22 cellular contexts compared by ENCODE assay signal in the genomic region with DNA sequence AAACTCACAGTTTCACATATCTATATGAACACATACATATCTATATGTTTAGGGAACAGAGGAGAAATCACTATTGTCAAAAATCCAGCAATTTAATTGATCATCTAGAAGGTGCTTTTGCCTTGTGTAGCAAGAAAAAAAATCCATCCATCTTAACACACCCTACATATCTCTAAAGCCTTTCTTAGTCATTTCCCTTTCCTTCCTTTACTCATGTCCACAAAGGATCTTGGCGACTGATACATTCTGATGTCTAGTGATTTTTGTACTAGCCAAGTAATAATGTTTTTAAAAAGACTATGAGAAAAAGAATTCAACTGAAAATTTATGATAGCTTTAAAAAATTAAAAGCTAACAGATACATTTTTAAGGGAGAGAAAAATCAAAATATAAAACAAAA. TPM values are rescaled to one million over a fixed set of nuclear protein-coding genes. Genes with fewer than 3 reads are reported as not detected.
DNase-seq lines count a peak whose midpoint lies in the region; ATAC-seq, FAIRE-seq and TF ChIP-seq lines count a peak whose summit lies in the region.
"Had no signal": no experiment of that assay in that cellular context is flagged by ENCODE, and none has a peak within 500 bp of the region (broad histone marks: within the 10 kb centered on the region; RNA-seq: fewer than 3 reads in every experiment).

No MANE protein-coding gene starts in this region.

- peaks cover 7% of the 10 kb centered on the region for H3K4me1 Mint-ChIP-seq in activated T-helper 17 cell treated with anti-CD3 and anti-CD28 coated beads, Interleukin-2, amount 50 U/mL, for 72 hours
- H3K4me1 Mint-ChIP-seq: CD14-positive monocyte, nephron progenitor cell had no signal

- DNase-seq in EL (peak; percentile 24), foreskin fibroblast (peak; percentile 20 to 21), SKM-1 treated with dmso at 0.1 percent for 144 hours (lab: John Stamatoyannopoulos, UW; ENCODE audit: unreplicated experiment) (no peak), kidney (no peak), AG20443 (ENCODE audit: low spot score) (no peak)
- DNase-seq: activated B cell treated with CpG ODN at 0.5 μM for 24 hours; activated naive CD4-positive, alpha-beta T cell treated with anti-CD3 and anti-CD28 coated beads, Interleukin-2, amount 10 ng/mL, durations not matched to agents 7 days and 5 days; islet precursor cell; mesenchymal stem cell; NCI-H1930; NCI-H446 treated with DMSO at 0.1 percent for 48 hours; nephron progenitor cell; psoas muscle; SHP77; stimulated activated naive B cell treated with anti-CD40 and anti-IgM and Interleukin-4, amounts not matched to agents 10 μg/mL and 1 μg/mL and 100 μg/mL, for 72 hours had no signal

- intact Hi-C loops in kidney (cut with DNase I), result no loop called here

- no peak for FAIRE-seq in kidney (lab: Jason Lieb, UNC)

- H3K36me3 ChIP-seq in kidney (ENCODE audit: control insufficient read depth in 1 of 2, insufficient read depth in 2 of 2, low read length in 2 of 2), result no peaks in the 10 kb centered on the region

- H3K9me3 ChIP-seq in kidney (ENCODE audit: control insufficient read depth in 1 of 2, low read length in 2 of 2), result no peaks in the 10 kb centered on the region
- H3K9me3 ChIP-seq: psoas muscle had no signal

- peak overlapping the region; percentile 90 for H3K27ac Mint-ChIP-seq in activated T-helper 17 cell treated with anti-CD3 and anti-CD28 coated beads, Interleukin-2, amount 50 U/mL, for 72 hours
- H3K27ac Mint-ChIP-seq: activated B cell treated with CpG ODN at 0.5 μM for 24 hours; activated naive CD4-positive, alpha-beta T cell treated with anti-CD3 and anti-CD28 coated beads, Interleukin-2, amount 10 ng/mL, durations not matched to agents 7 days and 5 days; CD14-positive monocyte; nephron progenitor cell; stimulated activated naive B cell treated with anti-CD40 and anti-IgM and Interleukin-4, amounts not matched to agents 10 μg/mL and 1 μg/mL and 100 μg/mL, for 72 hours; type B pancreatic cell had no signal

- H3K27me3 Mint-ChIP-seq in activated T-helper 17 cell treated with anti-CD3 and anti-CD28 coated beads, Interleukin-2, amount 50 U/mL, for 72 hours, result no peaks in the 10 kb centered on the region
- H3K27me3 Mint-ChIP-seq: activated B cell treated with CpG ODN at 0.5 μM for 24 hours; activated naive CD4-positive, alpha-beta T cell treated with anti-CD3 and anti-CD28 coated beads, Interleukin-2, amount 10 ng/mL, durations not matched to agents 7 days and 5 days; stimulated activated naive B cell treated with anti-CD40 and anti-IgM and Interleukin-4, amounts not matched to agents 10 μg/mL and 1 μg/mL and 100 μg/mL, for 72 hours; type B pancreatic cell had no signal

- H3K4me3 ChIP-seq in foreskin fibroblast (ENCODE audit: low read depth in 1 of 2, low read length in 2 of 2) (no peak overlapping the region), kidney (ENCODE audit: low read length in 2 of 2) (no peak overlapping the region)
- H3K4me3 ChIP-seq: psoas muscle had no signal

- no peak overlapping the region for H3K9ac ChIP-seq in kidney (ENCODE audit: low read length in 2 of 2)

- H3K4me1 ChIP-seq in kidney (ENCODE audit: control insufficient read depth in 1 of 2, insufficient read depth in 1 of 2, low read depth in 1 of 2, low read length in 2 of 2), result no peaks in the 10 kb centered on the region
- H3K4me1 ChIP-seq: psoas muscle had no signal

- H3K36me3 Mint-ChIP-seq in activated T-helper 17 cell treated with anti-CD3 and anti-CD28 coated beads, Interleukin-2, amount 50 U/mL, for 72 hours (ENCODE audit: low read depth), result peaks cover 19% of the 10 kb centered on the region

- TF ChIP-seq CTCF in foreskin fibroblast (IDR thresholded peaks at IDR 0.05; ENCODE audit: low read depth, low read length) (no peak), kidney (IDR thresholded peaks at IDR 0.05; ENCODE audit: borderline replicate concordance, extremely low read depth, insufficient read depth) (no peak)

- no peaks in the 10 kb centered on the region for H3K9me3 Mint-ChIP-seq in activated T-helper 17 cell treated with anti-CD3 and anti-CD28 coated beads, Interleukin-2, amount 50 U/mL, for 72 hours
- H3K9me3 Mint-ChIP-seq: activated B cell treated with CpG ODN at 0.5 μM for 24 hours; activated naive CD4-positive, alpha-beta T cell treated with anti-CD3 and anti-CD28 coated beads, Interleukin-2, amount 10 ng/mL, durations not matched to agents 7 days and 5 days; nephron progenitor cell; stimulated activated naive B cell treated with anti-CD40 and anti-IgM and Interleukin-4, amounts not matched to agents 10 μg/mL and 1 μg/mL and 100 μg/mL, for 72 hours; type B pancreatic cell had no signal

- no peak overlapping the region for H3K27ac ChIP-seq in kidney (ENCODE audit: low read depth in 2 of 2, low read length in 2 of 2)
- H3K27ac ChIP-seq: psoas muscle had no signal

- ATAC-seq in HG02870 (IDR thresholded peaks at IDR 0.05; ENCODE audit: unreplicated experiment) (peak; percentile 51), HG03520 (IDR thresholded peaks at IDR 0.05; ENCODE audit: unreplicated experiment) (no peak)
- ATAC-seq in activated T-helper 17 cell treated with anti-CD3 and anti-CD28 coated beads, Interleukin-2, amount 50 U/mL, for 72 hours (replicated peaks), result peak; percentile 96
- ATAC-seq: esophagus mucosa; psoas muscle; stimulated activated naive B cell treated with anti-CD40 and anti-IgM and Interleukin-4, amounts not matched to agents 10 μg/mL and 1 μg/mL and 100 μg/mL, for 72 hours had no signal

- H3K4me3 Mint-ChIP-seq in activated T-helper 17 cell treated with anti-CD3 and anti-CD28 coated beads, Interleukin-2, amount 50 U/mL, for 72 hours, result peak overlapping the region; percentile 53
- H3K4me3 Mint-ChIP-seq: activated B cell treated with CpG ODN at 0.5 μM for 24 hours; activated naive CD4-positive, alpha-beta T cell treated with anti-CD3 and anti-CD28 coated beads, Interleukin-2, amount 10 ng/mL, durations not matched to agents 7 days and 5 days; CD14-positive monocyte; nephron progenitor cell; stimulated activated naive B cell treated with anti-CD40 and anti-IgM and Interleukin-4, amounts not matched to agents 10 μg/mL and 1 μg/mL and 100 μg/mL, for 72 hours; type B pancreatic cell had no signal

RNA-seq across cellular contexts. Expression of a gene that starts 22.5 kb away (rescaled TPM):
- total RNA-seq in activated T-helper 17 cell treated with anti-CD3 and anti-CD28 coated beads, Interleukin-2, amount 50 U/mL, for 72 hours, result 10 to 100 TPM in 1 of 2 donors, 1 to 10 TPM in 1; 6.6 to 11.2 TPM
- total RNA-seq in kidney, result 15.2 TPM
- 4.0 TPM for polyA plus RNA-seq in kidney (ENCODE audit: insufficient read depth, low read depth, low replicate concordance)

RNA-seq across cellular contexts. Expression of a gene that starts 51.8 kb away (rescaled TPM):
- total RNA-seq in activated T-helper 17 cell treated with anti-CD3 and anti-CD28 coated beads, Interleukin-2, amount 50 U/mL, for 72 hours, result not detected
- not detected for total RNA-seq in kidney
- 0.45 TPM for polyA plus RNA-seq in kidney (ENCODE audit: insufficient read depth, low read depth, low replicate concordance)
- total RNA-seq: activated B cell treated with CpG ODN at 0.5 μM for 24 hours; esophagus mucosa; psoas muscle; T-helper 1 cell treated with Interleukin-12 subunit alpha and Interleukin-12 subunit beta and Interleukin-4 antibody, amounts not matched to agents 30 ng/mL and 1 ng/mL, for 36 hours had no signal
- polyA plus RNA-seq: CD14-positive monocyte, psoas muscle had no signal

Comparison
In these comparisons a context has a peak if more than half of its experiments do, and no peak if none do; other contexts are left out.
1. DNase-seq: peak in EL (single experiment) and foreskin fibroblast (2 of 2); none in SKM-1 treated with dmso at 0.1 percent for 144 hours (single experiment), kidney (single experiment) and AG20443 (single experiment).